ENCODE assay signal across 13 cellular contexts in the genomic region with DNA sequence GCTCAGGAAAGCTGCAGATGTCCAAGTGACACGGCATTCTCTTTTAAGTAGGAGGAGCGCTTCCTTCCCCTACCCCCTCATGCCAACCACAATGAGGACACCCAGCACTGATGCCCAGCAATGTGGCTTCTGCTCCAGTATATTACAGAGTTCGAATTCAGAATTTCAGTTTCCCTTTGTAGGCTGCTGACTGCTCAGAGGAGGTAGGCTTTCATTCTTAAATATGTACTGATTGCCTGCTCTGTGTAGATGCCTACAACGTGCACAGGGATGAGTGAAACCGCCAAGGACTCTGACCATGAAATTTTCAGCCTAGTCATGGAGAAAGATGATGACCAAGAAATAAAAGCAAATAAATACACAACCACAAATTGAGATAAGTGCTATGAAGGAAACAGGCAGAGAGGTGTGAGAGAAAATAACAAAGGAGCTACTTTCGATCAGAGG. TPM values are rescaled to one million over a fixed set of nuclear protein-coding genes. Genes with fewer than 3 reads are reported as not detected.
A peak's percentile ranks its signal among the peaks of the same experiment; 100 is the strongest.
DNase-seq lines count a peak whose midpoint lies in the region; ATAC-seq and TF ChIP-seq lines count a peak whose summit lies in the region.
"Had no signal": no experiment of that assay in that cellular context is flagged by ENCODE, and none has a peak within 500 bp of the region (broad histone marks: within the 10 kb centered on the region; RNA-seq: fewer than 3 reads in every experiment).

No MANE protein-coding gene starts in this region.

- no peaks in the 10 kb centered on the region for H3K23me2 ChIP-seq in H9 (ENCODE audit: insufficient read length, low read depth, low read length, poor library complexity, severe bottlenecking)

- no peak overlapping the region for H2BK120ac ChIP-seq in H9 (ENCODE audit: low read depth, low read length, poor library complexity, severe bottlenecking)

- no peak overlapping the region for H2AK5ac ChIP-seq in H9 (ENCODE audit: insufficient read length, low read length)

- H3K79me2 ChIP-seq in H9 (ENCODE audit: insufficient read depth, low read length) = no peaks in the 10 kb centered on the region

- TF ChIP-seq CTCF in H9 (conservative IDR thresholded peaks at IDR 0.05) = no peak

- no peak overlapping the region for H3K56ac ChIP-seq in H9 (ENCODE audit: insufficient read length, low read depth, low read length)

- H3K4me1 Mint-ChIP-seq in immature natural killer cell (peaks cover 57 to 60% of the 10 kb centered on the region in 2 donors), H9 (peaks cover 0 to 7% of the 10 kb centered on the region in 2 experiments; a peak in 2 of 4 replicates)

- peak overlapping the region; percentile 33; the same call in 1 of the 2 replicates for H3K4me3 ChIP-seq in GM08714 (ENCODE audit: low read length)

- no peaks in the 10 kb centered on the region for H3K9me3 Mint-ChIP-seq in immature natural killer cell
- H3K9me3 Mint-ChIP-seq in H9 = no peaks in the 10 kb centered on the region
- H3K9me3 Mint-ChIP-seq: mesothelial cell of epicardium had no signal

- no peak overlapping the region for H3K9ac ChIP-seq in H9 (ENCODE audit: extremely low read depth, insufficient read length, low read length)

- H2BK20ac ChIP-seq in H9 (ENCODE audit: low read depth, low read length, poor library complexity, severe bottlenecking) = no peak overlapping the region

- H3K79me1 ChIP-seq in H9 (ENCODE audit: insufficient read depth, low read depth, low read length, poor library complexity, severe bottlenecking) = no peaks in the 10 kb centered on the region

- H3K4me3 Mint-ChIP-seq in immature natural killer cell = peak overlapping the region; percentile 58 to 82 (median 64)
- no peak overlapping the region for H3K4me3 Mint-ChIP-seq in H9
- H3K4me3 Mint-ChIP-seq: mesothelial cell of epicardium had no signal

- no peak overlapping the region for H2AFZ ChIP-seq in H9 (ENCODE audit: low read length)

- H4K91ac ChIP-seq in H9 (ENCODE audit: insufficient read length, low read depth, low read length) = no peak overlapping the region

- DNase-seq in OCI-M1 (lab: John Stamatoyannopoulos, UW) (peak; percentile 62), immature natural killer cell (peak; percentile 54 to 66 (median 56)), H9 (no peak), NCI-H345 treated with DMSO at 0.1 percent for 48 hours (lab: John Stamatoyannopoulos, UW; ENCODE audit: unreplicated experiment) (no peak), inferior parietal cortex (ENCODE audit: extremely low spot score) (no peak), NCI-H2171 treated with DMSO at 0.1 percent for 48 hours (lab: John Stamatoyannopoulos, UW) (no peak)
- DNase-seq: EL; NCI-H2029; stimulated activated CD4-positive, alpha-beta T cell treated with anti-CD3 and anti-CD28 coated beads, Interleukin-12 subunit alpha, Interleukin-12 subunit beta, amount 100 ng/mL, for 4 hours had no signal

- no peak overlapping the region for H3K4me2 ChIP-seq in H9 (ENCODE audit: insufficient read depth, insufficient read length, low read length)

- ATAC-seq in GM19463 (IDR thresholded peaks at IDR 0.05; ENCODE audit: unreplicated experiment) = peak; percentile 33

- no peak overlapping the region for H2BK12ac ChIP-seq in H9 (ENCODE audit: insufficient read length, low read depth, low read length)

- no peak overlapping the region for H3K14ac ChIP-seq in H9 (ENCODE audit: insufficient read depth, low read length)

- no peak overlapping the region for H4K5ac ChIP-seq in H9 (ENCODE audit: insufficient read length, low read depth, low read length)

- H2BK5ac ChIP-seq in H9 (ENCODE audit: insufficient read length, low read length) = no peak overlapping the region

- no peak overlapping the region for H3K27ac ChIP-seq in H9 (ENCODE audit: insufficient read length, low read depth, low read length)
- H3K27ac ChIP-seq: RWPE1 had no signal

- peak overlapping the region; percentile 81 to 95 (median 90) for H3K27ac Mint-ChIP-seq in immature natural killer cell
- H3K27ac Mint-ChIP-seq in H9 = no peak overlapping the region
- H3K27ac Mint-ChIP-seq: mesothelial cell of epicardium had no signal

- no peak overlapping the region for H4K8ac ChIP-seq in H9 (replicated peaks; ENCODE audit: insufficient read length, low read depth, low read length)

- H3K27me3 ChIP-seq in H9 (ENCODE audit: insufficient read depth, low read length) = no peaks in the 10 kb centered on the region

- H3K9me3 ChIP-seq in H9 (ENCODE audit: control insufficient read depth, low read depth, low read length) = no peaks in the 10 kb centered on the region

- H3K4me1 ChIP-seq in H9 (ENCODE audit: insufficient read depth, low read length) = no peaks in the 10 kb centered on the region

- H2BK15ac ChIP-seq in H9 (ENCODE audit: low read depth, low read length) = no peak overlapping the region

- H3K23ac ChIP-seq in H9 (ENCODE audit: insufficient read length, low read depth, low read length) = no peak overlapping the region

- H3K4ac ChIP-seq in H9 (ENCODE audit: low read depth, low read length) = no peak overlapping the region

- H4K20me1 ChIP-seq in H9 (ENCODE audit: control insufficient read depth, insufficient read depth, insufficient read length) = no peaks in the 10 kb centered on the region

- no CpG with 5 or more reads among the region's 6 CpGs for WGBS in H9 (ENCODE audit: extremely low coverage, insufficient read length, low lambda C conversion rate)

- H3K18ac ChIP-seq in H9 (ENCODE audit: insufficient read length, low read depth, low read length) = no peak overlapping the region

- H3K36me3 Mint-ChIP-seq in immature natural killer cell = no peaks in the 10 kb centered on the region
- H3K36me3 Mint-ChIP-seq in H9 (ENCODE audit: insufficient read depth in 1 of 3, low read depth in 3 of 3) = no peaks in the 10 kb centered on the region
- H3K36me3 Mint-ChIP-seq: mesothelial cell of epicardium had no signal

- H3K27me3 Mint-ChIP-seq in immature natural killer cell (ENCODE audit: low read depth in 3 of 3) (peaks cover 0 to 11% (median 4%) of the 10 kb centered on the region in 3 donors), H9 (ENCODE audit: low read depth) (no peaks in the 10 kb centered on the region; the same call in 1 of the 2 replicates)

- H3T11ph ChIP-seq in H9 (ENCODE audit: low read length) = no peak overlapping the region

RNA-seq across cellular contexts. Expression of a gene that starts 50.9 kb away (rescaled TPM):
- 100 to 1,000 TPM in 2 of 3 donors, 10 to 100 TPM in 1; 55.8 to 118 (median 117) TPM for polyA plus RNA-seq in immature natural killer cell
- 3.7 and 5.6 TPM in 2 replicates for total RNA-seq in H9 (2021)

Comparison
In these comparisons a context has a peak if more than half of its experiments do, and no peak if none do; other contexts are left out.
1. DNase-seq: peak in OCI-M1 (single experiment) and immature natural killer cell (3 of 3); none in H9 (single experiment), NCI-H345 treated with DMSO at 0.1 percent for 48 hours (single experiment), inferior parietal cortex (single experiment) and NCI-H2171 treated with DMSO at 0.1 percent for 48 hours (single experiment).
2. H3K27ac Mint-ChIP-seq: peak in immature natural killer cell (6 of 6); none in H9 (0 of 3).
3. H3K4me3 Mint-ChIP-seq: peak in immature natural killer cell (5 of 5); none in H9 (0 of 2).